ENCODE assay signal across 8 cellular contexts in the genomic region with DNA sequence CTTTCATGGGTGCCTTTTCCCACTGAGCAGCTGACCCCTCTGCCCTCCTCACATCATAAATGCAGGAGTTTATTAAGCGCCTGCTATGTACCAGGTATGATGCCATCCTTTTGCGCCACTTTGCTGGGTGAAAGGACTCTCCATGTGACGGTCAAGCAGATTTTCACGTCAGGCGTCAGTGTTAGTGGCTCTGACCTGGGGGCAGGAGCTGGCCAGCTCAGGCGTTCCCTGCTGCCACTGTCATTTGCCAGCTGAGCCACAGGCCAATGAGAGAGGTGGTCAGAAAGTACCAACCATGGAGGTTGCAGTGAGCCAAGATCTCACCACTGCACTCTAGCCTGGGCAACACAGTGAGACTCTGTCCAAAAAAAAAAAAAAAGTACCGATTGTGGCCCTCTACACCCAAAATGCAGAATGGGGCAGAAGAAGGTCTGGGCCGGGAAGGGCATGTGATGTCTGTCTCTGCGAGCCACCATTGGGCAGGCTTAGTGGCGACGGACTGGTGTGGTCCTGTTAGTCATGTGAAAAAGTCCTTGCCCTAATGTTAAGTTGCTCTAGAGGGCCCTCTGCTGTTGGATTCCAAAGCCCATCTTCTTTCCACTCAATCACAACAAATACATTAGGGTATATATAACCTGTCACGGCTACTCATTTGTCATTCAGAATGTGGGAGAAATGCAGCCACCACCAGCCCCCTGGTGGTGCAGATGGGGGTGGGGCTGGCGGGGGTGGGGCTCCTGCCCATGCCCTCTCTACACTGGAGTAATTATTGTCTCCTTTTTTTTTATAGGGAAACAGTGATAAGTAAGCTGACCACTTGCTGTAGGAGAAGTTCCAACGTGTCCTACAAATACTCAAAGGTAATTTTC. TPM values are rescaled to one million over a fixed set of nuclear protein-coding genes. Genes with fewer than 3 reads are reported as not detected.
DNase-seq lines count a peak whose midpoint lies in the region; ATAC-seq and TF ChIP-seq lines count a peak whose summit lies in the region.

No MANE protein-coding gene starts in this region.

- H3K27me3 ChIP-seq in cardiac muscle cell (no peaks in the 10 kb centered on the region), right atrium auricular region (no peaks in the 10 kb centered on the region)
- H3K27me3 ChIP-seq in CD4-positive, alpha-beta T cell (ENCODE audit: control insufficient read depth, insufficient read depth, low read length): no peaks in the 10 kb centered on the region

- peaks cover 17% of the 10 kb centered on the region for H3K4me1 Mint-ChIP-seq in CD4-positive, alpha-beta T cell (ENCODE audit: low read depth)

- no peaks in the 10 kb centered on the region for H3K27me3 Mint-ChIP-seq in CD4-positive, alpha-beta T cell

- H3K27ac ChIP-seq in cardiac muscle cell: no peak overlapping the region
- H3K27ac ChIP-seq in right atrium auricular region: no peak overlapping the region
- no peak overlapping the region for H3K27ac ChIP-seq in CD4-positive, alpha-beta T cell (ENCODE audit: low read depth, low read length)
- no peak overlapping the region for H3K27ac ChIP-seq in substantia nigra (ENCODE audit: low read depth, low read length, poor library complexity, severe bottlenecking)

- H3K4me1 ChIP-seq in cardiac muscle cell (ENCODE audit: low read depth) (no peaks in the 10 kb centered on the region), right atrium auricular region (peaks cover 0 to 6% of the 10 kb centered on the region in 2 donors)

- no peak overlapping the region for H3K4me3 Mint-ChIP-seq in CD4-positive, alpha-beta T cell

- intact Hi-C loops in CD4-positive, alpha-beta T cell (cut with DNase I, micrococcal nuclease): loop anchor here (10.0 kb wide), 1 partner anchor 238 kb away; no protein-coding TSS in a partner anchor

- TF ChIP-seq CTCF in cardiac muscle cell (IDR thresholded peaks at IDR 0.05; ENCODE audit: low read depth, low read length): peak; percentile 42
- TF ChIP-seq CTCF in right atrium auricular region (IDR thresholded peaks at IDR 0.05): peak in 1 of 2 donors; percentile 42
- TF ChIP-seq CTCF in CD4-positive, alpha-beta T cell (IDR thresholded peaks at IDR 0.05): no peak

- CTCF ChIA-PET in CD4-positive, alpha-beta T cell (lab: Charles Lee): no interaction called here

- H3K36me3 Mint-ChIP-seq in CD4-positive, alpha-beta T cell (ENCODE audit: low read depth): peaks cover 83% of the 10 kb centered on the region

- peak; percentile 22 to 37 for DNase-seq in cardiac muscle cell (ENCODE audit: low read depth in 1 of 2, low spot score in 1 of 2)
- DNase-seq in right atrium auricular region (ENCODE audit: low spot score): no peak
- DNase-seq in M059J (ENCODE audit: low read depth): peak; percentile 20
- peak; percentile 30 for DNase-seq in amniotic epithelial cell (ENCODE audit: low read depth)
- peak; percentile 17 for DNase-seq in medulla oblongata (ENCODE audit: extremely low spot score)
- DNase-seq in CD4-positive, alpha-beta T cell: no peak
- DNase-seq in substantia nigra (lab: John Stamatoyannopoulos, UW): no peak

- POLR2A ChIA-PET in CD4-positive, alpha-beta T cell (lab: Charles Lee): interaction anchor here (0.6 kb wide), 1 partner anchor 928 kb away, joined by 3 read pairs; no protein-coding TSS in a partner anchor

- H3K27ac Mint-ChIP-seq in CD4-positive, alpha-beta T cell: no peak overlapping the region

- no peak overlapping the region for H3K4me3 ChIP-seq in cardiac muscle cell
- H3K4me3 ChIP-seq in right atrium auricular region: no peak overlapping the region

- no peak for ATAC-seq in CD4-positive, alpha-beta T cell (ENCODE audit: poor library complexity)
- no peak for ATAC-seq in HG03045 (IDR thresholded peaks at IDR 0.05; ENCODE audit: unreplicated experiment)

- H3K9me3 ChIP-seq in cardiac muscle cell (ENCODE audit: low read depth) (no peaks in the 10 kb centered on the region), right atrium auricular region (no peaks in the 10 kb centered on the region)
- H3K9me3 ChIP-seq in CD4-positive, alpha-beta T cell (ENCODE audit: control insufficient read depth, low read length): no peaks in the 10 kb centered on the region

- H3K9me3 Mint-ChIP-seq in CD4-positive, alpha-beta T cell: no peaks in the 10 kb centered on the region

- H3K36me3 ChIP-seq in cardiac muscle cell (peaks cover 27% of the 10 kb centered on the region), right atrium auricular region (peaks cover 40% of the 10 kb centered on the region)

RNA-seq across cellular contexts. Expression of a gene that starts 18.4 kb away (rescaled TPM):
- total RNA-seq in cardiac muscle cell (0.11 and 0.42 TPM in 2 replicates), right atrium auricular region (not detected)
- polyA plus RNA-seq in cardiac muscle cell: not detected in 2 replicates
- 0.05 TPM in 1 of 2 replicates, not detected in the other for total RNA-seq in M059J (2014; rRNA removed; shearing (Covaris generic))
- total RNA-seq in CD4-positive, alpha-beta T cell: under 1 TPM; 0.14 to 0.89 TPM

Comparison
In these comparisons a context has a peak if more than half of its experiments do, and no peak if none do; other contexts are left out.
1. DNase-seq: peak in cardiac muscle cell (2 of 2), M059J (single experiment), amniotic epithelial cell (single experiment) and medulla oblongata (single experiment); none in right atrium auricular region (single experiment), CD4-positive, alpha-beta T cell (0 of 10) and substantia nigra (0 of 49).